1 cellular context compared by ENCODE assay signal in genomic region chr14:93073833-93074769, GRCh38.
TF ChIP-seq lines count a peak whose summit lies in the region.

No MANE protein-coding gene starts in this region.

TF ChIP-seq in GM23338, 12 proteins besides CTCF, POLR2A, EP300 and RAD21 (continued from another document):
- no peak for TF ChIP-seq REST (IDR thresholded peaks at IDR 0.05; ENCODE audit: unreplicated experiment)
- no peak for TF ChIP-seq ZNF331 (CRISPR knock-in tag; IDR thresholded peaks at IDR 0.05; ENCODE audit: low read depth)
- TF ChIP-seq, protein P1, sequence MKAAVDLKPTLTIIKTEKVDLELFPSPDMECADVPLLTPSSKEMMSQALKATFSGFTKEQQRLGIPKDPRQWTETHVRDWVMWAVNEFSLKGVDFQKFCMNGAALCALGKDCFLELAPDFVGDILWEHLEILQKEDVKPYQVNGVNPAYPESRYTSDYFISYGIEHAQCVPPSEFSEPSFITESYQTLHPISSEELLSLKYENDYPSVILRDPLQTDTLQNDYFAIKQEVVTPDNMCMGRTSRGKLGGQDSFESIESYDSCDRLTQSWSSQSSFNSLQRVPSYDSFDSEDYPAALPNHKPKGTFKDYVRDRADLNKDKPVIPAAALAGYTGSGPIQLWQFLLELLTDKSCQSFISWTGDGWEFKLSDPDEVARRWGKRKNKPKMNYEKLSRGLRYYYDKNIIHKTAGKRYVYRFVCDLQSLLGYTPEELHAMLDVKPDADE (IDR thresholded peaks at IDR 0.05): no peak
- no peak for TF ChIP-seq STAT1 (IDR thresholded peaks at IDR 0.05; ENCODE audit: unreplicated experiment)
- no peak for TF ChIP-seq NANOG (IDR thresholded peaks at IDR 0.05; ENCODE audit: borderline replicate concordance)
